ENCODE assay signal across 10 cellular contexts in genomic region chr1:46204406-46204742, GRCh38. TPM values are rescaled to one million over a fixed set of nuclear protein-coding genes. Genes with fewer than 3 reads are reported as not detected.
DNase-seq lines count a peak whose midpoint lies in the region; ATAC-seq and TF ChIP-seq lines count a peak whose summit lies in the region.
"Had no signal": no experiment of that assay in that cellular context is flagged by ENCODE, and none has a peak within 500 bp of the region (broad histone marks: within the 10 kb centered on the region; RNA-seq: fewer than 3 reads in every experiment).

No MANE protein-coding gene starts in this region.

- no peak overlapping the region; a peak in 1 of 7 replicates for H3K27ac Mint-ChIP-seq in H9
- H3K27ac Mint-ChIP-seq in stimulated activated memory B cell treated with anti-CD40 and anti-IgM and Interleukin-4, amounts not matched to agents 10 μg/mL and 1 μg/mL and 100 μg/mL, for 72 hours, result no peak overlapping the region

- H3K27me3 ChIP-seq in H9 (ENCODE audit: insufficient read depth, low read length) (no peaks in the 10 kb centered on the region), mammary epithelial cell (ENCODE audit: insufficient read depth, low read length) (no peaks in the 10 kb centered on the region)

- H3K9me3 ChIP-seq in H9 (ENCODE audit: control insufficient read depth, low read depth, low read length) (no peaks in the 10 kb centered on the region), mammary epithelial cell (replicated peaks; ENCODE audit: insufficient read depth, low read length) (no peaks in the 10 kb centered on the region)

- TF ChIP-seq CTCF in H9 (conservative IDR thresholded peaks at IDR 0.05) (no peak), mammary epithelial cell (conservative IDR thresholded peaks at IDR 0.05 in 1 of 2, IDR thresholded peaks at IDR 0.05 in 1 of 2; ENCODE audit: extremely low read depth in 1 of 2, insufficient read depth in 1 of 2, low read depth in 1 of 2, low read length in 2 of 2) (no peak)

- no peak overlapping the region for H4K8ac ChIP-seq in H9 (replicated peaks; ENCODE audit: insufficient read length, low read depth, low read length)

- H3K79me1 ChIP-seq in H9 (ENCODE audit: insufficient read depth, low read depth, low read length, poor library complexity, severe bottlenecking), result no peaks in the 10 kb centered on the region

- peaks cover 0 to 2% (median 2%) of the 10 kb centered on the region in 3 experiments; a peak in 3 of 7 replicates for H3K36me3 Mint-ChIP-seq in H9 (ENCODE audit: insufficient read depth in 1 of 3, low read depth in 3 of 3)
- no peaks in the 10 kb centered on the region for H3K36me3 Mint-ChIP-seq in stimulated activated memory B cell treated with anti-CD40 and anti-IgM and Interleukin-4, amounts not matched to agents 10 μg/mL and 1 μg/mL and 100 μg/mL, for 72 hours

- H3K4me1 ChIP-seq in H9 (ENCODE audit: insufficient read depth, low read length) (no peaks in the 10 kb centered on the region), mammary epithelial cell (ENCODE audit: insufficient read depth, low read length) (peaks cover 17% of the 10 kb centered on the region)

- no CpG with 5 or more reads among the region's 5 CpGs for WGBS in H9 (ENCODE audit: extremely low coverage, insufficient read length, low lambda C conversion rate)
- 20% methylated on average over 3 of the region's 5 CpGs for WGBS in mammary epithelial cell (ENCODE audit: low coverage, missing lambda C conversion rate)

- ATAC-seq in stimulated activated memory B cell treated with anti-CD40 and anti-IgM and Interleukin-4, amounts not matched to agents 10 μg/mL and 1 μg/mL and 100 μg/mL, for 72 hours, result peak; percentile 20
- ATAC-seq in GM21737 (IDR thresholded peaks at IDR 0.05; ENCODE audit: unreplicated experiment), result no peak
- ATAC-seq in esophagus mucosa, result no peak

- no TSS peak for BruUV-seq in mammary epithelial cell (replicated peaks; lab: Mats Ljungman, UMichigan)

- H4K91ac ChIP-seq in H9 (ENCODE audit: insufficient read length, low read depth, low read length), result no peak overlapping the region

- H3K23me2 ChIP-seq in H9 (ENCODE audit: insufficient read length, low read depth, low read length, poor library complexity, severe bottlenecking), result peaks cover 15% of the 10 kb centered on the region

- H2BK20ac ChIP-seq in H9 (ENCODE audit: low read depth, low read length, poor library complexity, severe bottlenecking), result no peak overlapping the region

- H3K4me1 Mint-ChIP-seq in H9, result peaks cover 21 to 29% of the 10 kb centered on the region in 2 experiments
- H3K4me1 Mint-ChIP-seq in stimulated activated memory B cell treated with anti-CD40 and anti-IgM and Interleukin-4, amounts not matched to agents 10 μg/mL and 1 μg/mL and 100 μg/mL, for 72 hours, result peaks cover 19% of the 10 kb centered on the region

- H3K14ac ChIP-seq in H9 (ENCODE audit: insufficient read depth, low read length), result no peak overlapping the region

- H3K4me3 Mint-ChIP-seq in H9, result peak overlapping the region; percentile 84 to 96
- H3K4me3 Mint-ChIP-seq in stimulated activated memory B cell treated with anti-CD40 and anti-IgM and Interleukin-4, amounts not matched to agents 10 μg/mL and 1 μg/mL and 100 μg/mL, for 72 hours, result peak overlapping the region; percentile 81

- H3K27ac ChIP-seq in H9 (ENCODE audit: insufficient read length, low read depth, low read length), result no peak overlapping the region
- H3K27ac ChIP-seq in mammary epithelial cell (ENCODE audit: insufficient read depth, low read depth, low read length), result no peak overlapping the region

- no peak overlapping the region for H2BK5ac ChIP-seq in H9 (ENCODE audit: insufficient read length, low read length)

- no peak overlapping the region for H3K4ac ChIP-seq in H9 (ENCODE audit: low read depth, low read length)

- CTCF ChIA-PET in mammary epithelial cell (lab: Charles Lee; ENCODE audit: low non-redundant PET), result no interaction called here

- peak overlapping the region; percentile 84 to 95 (median 92) for H3K4me3 ChIP-seq in mammary epithelial cell (replicated peaks in 1 of 3; ENCODE audit: insufficient read depth in 1 of 3, low read depth in 2 of 3, low read length in 3 of 3)

- no peak overlapping the region for H2BK15ac ChIP-seq in H9 (ENCODE audit: low read depth, low read length)

- no peak overlapping the region for H3K9ac ChIP-seq in H9 (ENCODE audit: extremely low read depth, insufficient read length, low read length)
- peak overlapping the region; percentile 71 for H3K9ac ChIP-seq in mammary epithelial cell (ENCODE audit: insufficient read depth, low read length)

- peaks cover 2% of the 10 kb centered on the region for H3K27me3 Mint-ChIP-seq in H9 (ENCODE audit: low read depth)
- H3K27me3 Mint-ChIP-seq in stimulated activated memory B cell treated with anti-CD40 and anti-IgM and Interleukin-4, amounts not matched to agents 10 μg/mL and 1 μg/mL and 100 μg/mL, for 72 hours, result peaks cover 18% of the 10 kb centered on the region

- H3K23ac ChIP-seq in H9 (ENCODE audit: insufficient read length, low read depth, low read length), result no peak overlapping the region

- no peak overlapping the region for H2BK120ac ChIP-seq in H9 (ENCODE audit: low read depth, low read length, poor library complexity, severe bottlenecking)

- H3K9me3 Mint-ChIP-seq in H9, result no peaks in the 10 kb centered on the region
- H3K9me3 Mint-ChIP-seq in stimulated activated memory B cell treated with anti-CD40 and anti-IgM and Interleukin-4, amounts not matched to agents 10 μg/mL and 1 μg/mL and 100 μg/mL, for 72 hours, result no peaks in the 10 kb centered on the region

- in situ Hi-C loops in mammary epithelial cell (cut with MboI; ENCODE audit: low sequenced_read_pairs in 2 of 2), result no loop called here

- DNase-seq in H9 (no peak), mammary epithelial cell (no peak), kidney tubule cell (ENCODE audit: low spot score) (peak; percentile 63), dedifferentiated amniotic fluid mesenchymal stem cell (ENCODE audit: extremely low spot score) (no peak), glomerular visceral epithelial cell (ENCODE audit: extremely low spot score) (no peak)
- DNase-seq: central memory CD4-positive, alpha-beta T cell; NCI-H146 had no signal

- H3K36me3 ChIP-seq in mammary epithelial cell (ENCODE audit: insufficient read depth, low read length), result peaks cover 4% of the 10 kb centered on the region

- H4K20me1 ChIP-seq in H9 (ENCODE audit: control insufficient read depth, insufficient read depth, insufficient read length), result no peaks in the 10 kb centered on the region
- H4K20me1 ChIP-seq in mammary epithelial cell (ENCODE audit: insufficient read depth, low read length), result no peaks in the 10 kb centered on the region

- no peak overlapping the region for H2AK5ac ChIP-seq in H9 (ENCODE audit: insufficient read length, low read length)

- H3K56ac ChIP-seq in H9 (ENCODE audit: insufficient read length, low read depth, low read length), result no peak overlapping the region

- H2BK12ac ChIP-seq in H9 (ENCODE audit: insufficient read length, low read depth, low read length), result no peak overlapping the region

- no peak overlapping the region for H2AFZ ChIP-seq in H9 (ENCODE audit: low read length)
- peak overlapping the region; percentile 95 for H2AFZ ChIP-seq in mammary epithelial cell (ENCODE audit: low read depth, low read length)

- no peak overlapping the region for H3K18ac ChIP-seq in H9 (ENCODE audit: insufficient read length, low read depth, low read length)

- H3K79me2 ChIP-seq in H9 (ENCODE audit: insufficient read depth, low read length), result no peaks in the 10 kb centered on the region
- H3K79me2 ChIP-seq in mammary epithelial cell (ENCODE audit: insufficient read depth, low read length), result peaks cover 51% of the 10 kb centered on the region

- intact Hi-C loops in mammary epithelial cell (cut with micrococcal nuclease), result no loop called here

- H3K4me2 ChIP-seq in H9 (ENCODE audit: insufficient read depth, insufficient read length, low read length) (peak overlapping the region; percentile 82), mammary epithelial cell (ENCODE audit: insufficient read depth, low read depth, low read length) (peak overlapping the region; percentile 96)

- dilution Hi-C loops in mammary epithelial cell (cut with HindIII; ENCODE audit: low sequenced_read_pairs), result no loop called here

- H4K5ac ChIP-seq in H9 (ENCODE audit: insufficient read length, low read depth, low read length), result no peak overlapping the region

- H3T11ph ChIP-seq in H9 (ENCODE audit: low read length), result no peak overlapping the region

RNA-seq across cellular contexts. Expression of gene LURAP1, which starts 1.2 kb away (rescaled TPM):
- total RNA-seq in H9 (2021) (3.0 TPM in 2 replicates), mammary epithelial cell (10 to 100 TPM in 1 of 2 donors, 1 to 10 TPM in 1; 8.8 to 13.8 TPM), esophagus mucosa (1.7 TPM)
- polyA plus RNA-seq in mammary epithelial cell, result 5.4 TPM
- 12.4 TPM for polyA minus RNA-seq in mammary epithelial cell

RNA-seq across cellular contexts. Expression of gene POMGNT1, which starts 6.1 kb away (rescaled TPM):
- total RNA-seq in H9 (2021) (60.0 and 62.6 TPM in 2 replicates), mammary epithelial cell (100 to 1,000 TPM in 1 of 2 donors, 10 to 100 TPM in 1; 92.5 to 144 TPM), esophagus mucosa (28.3 TPM)
- 73.1 TPM for polyA plus RNA-seq in mammary epithelial cell
- polyA minus RNA-seq in mammary epithelial cell, result 55.2 TPM

RNA-seq across cellular contexts. Expression of gene P3R3URF, which starts 28.1 kb away (rescaled TPM):
- total RNA-seq in H9 (2021) (not detected in 2 replicates), mammary epithelial cell (not detected), esophagus mucosa (not detected)
- not detected for polyA plus RNA-seq in mammary epithelial cell
- polyA minus RNA-seq in mammary epithelial cell, result not detected

RNA-seq across cellular contexts. Expression of gene TSPAN1, which starts 29.5 kb away (rescaled TPM):
- not detected in 2 replicates for total RNA-seq in H9 (2021)
- total RNA-seq in mammary epithelial cell, result 100 to 1,000 TPM; 116 to 277 TPM
- 510 TPM for polyA plus RNA-seq in mammary epithelial cell
- polyA minus RNA-seq in mammary epithelial cell, result 362 TPM
- 4.7 TPM for total RNA-seq in esophagus mucosa

RNA-seq across cellular contexts. Expression of gene RAD54L, which starts 43.2 kb away (rescaled TPM):
- total RNA-seq in H9 (2021) (43.4 and 46.8 TPM in 2 replicates), mammary epithelial cell (10 to 100 TPM in 1 of 2 donors, 1 to 10 TPM in 1; 1.2 to 14.3 TPM), esophagus mucosa (5.2 TPM)
- 10.5 TPM for polyA plus RNA-seq in mammary epithelial cell
- 17.6 TPM for polyA minus RNA-seq in mammary epithelial cell
